Comparison of ENCODE assay signal across 13 cellular contexts in genomic region chr11:35260342-35260985, GRCh38.
DNase-seq lines count a peak whose midpoint lies in the region; ATAC-seq, FAIRE-seq and TF ChIP-seq lines count a peak whose summit lies in the region.
"Had no signal": no experiment of that assay in that cellular context is flagged by ENCODE, and none has a peak within 500 bp of the region (broad histone marks: within the 10 kb centered on the region; RNA-seq: fewer than 3 reads in every experiment).

No MANE protein-coding gene starts in this region.

- intact Hi-C loops in stomach (cut with DNase I; ENCODE audit: low total_unique reads): no loop called here

- POLR2A ChIA-PET in GM10248 (lab: Yijun Ruan, JAX): no interaction called here

- peak; percentile 28 for FAIRE-seq in GM19239 (lab: Jason Lieb, UNC)

- TF ChIP-seq EP300 in stomach (IDR thresholded peaks at IDR 0.05): no peak

- 47 to 63% (median 55%) methylated on average over 10 of the region's 10 CpGs for WGBS in stomach, 5 donors

- no peak for TF ChIP-seq POLR2A in stomach (IDR thresholded peaks at IDR 0.05)

- H3K36me3 ChIP-seq in RWPE2 (ENCODE audit: low read depth) (no peaks in the 10 kb centered on the region), stomach (no peaks in the 10 kb centered on the region)
- H3K36me3 ChIP-seq: HAP-1, Peyer's patch, uterus had no signal

- ATAC-seq in RWPE2 (ENCODE audit: low read depth) (peak; percentile 96), HG03097 (IDR thresholded peaks at IDR 0.05; ENCODE audit: low FRiP score, unreplicated experiment) (no peak)
- ATAC-seq: effector memory CD8-positive, alpha-beta T cell had no signal

- no peak for TF ChIP-seq CTCF in RWPE2 (IDR thresholded peaks at IDR 0.05; ENCODE audit: poor library complexity, severe bottlenecking)
- TF ChIP-seq CTCF in fibroblast of mammary gland (conservative IDR thresholded peaks at IDR 0.05; ENCODE audit: control insufficient read depth, insufficient read depth, low read depth, low read length): no peak
- TF ChIP-seq CTCF in stomach (IDR thresholded peaks at IDR 0.05): no peak
- no peak for TF ChIP-seq CTCF in GM10248 (IDR thresholded peaks at IDR 0.05; ENCODE audit: control extremely low read depth, extremely low read depth, low read depth, missing control alignments)

- peaks cover 8% of the 10 kb centered on the region for H3K4me1 ChIP-seq in RWPE2 (ENCODE audit: insufficient read depth, poor library complexity, severe bottlenecking)
- peaks cover 0 to 6% (median 0%) of the 10 kb centered on the region in 4 donors for H3K4me1 ChIP-seq in stomach
- H3K4me1 ChIP-seq: HAP-1, parathyroid adenoma, uterus had no signal

- CTCF ChIA-PET in GM10248 (lab: Yijun Ruan, JAX): interaction anchor here (0.8 to 1.3 kb wide), 5 partner anchors 14 to 45 kb away, joined by 3 to 5 read pairs (median 3); no protein-coding TSS in a partner anchor

- H3K4me3 ChIP-seq in RWPE2 (ENCODE audit: severe bottlenecking) (no peak overlapping the region), fibroblast of mammary gland (ENCODE audit: control insufficient read depth, low read depth, low read length) (no peak overlapping the region), stomach (no peak overlapping the region)
- H3K4me3 ChIP-seq: HAP-1, Peyer's patch, uterus had no signal

- H3K9me3 ChIP-seq in RWPE2 (ENCODE audit: severe bottlenecking): no peaks in the 10 kb centered on the region
- no peaks in the 10 kb centered on the region for H3K9me3 ChIP-seq in stomach
- H3K9me3 ChIP-seq: HAP-1, Peyer's patch, uterus had no signal

- DNase-seq in GM19239 (ENCODE audit: insufficient read length, low spot score): no peak
- DNase-seq in RWPE2 (ENCODE audit: low spot score): no peak
- DNase-seq in fibroblast of mammary gland (ENCODE audit: low read depth): peak; percentile 91
- no peak for DNase-seq in stomach
- DNase-seq in GM10248 (ENCODE audit: extremely low spot score): no peak
- DNase-seq in Kasumi-1 (lab: John Stamatoyannopoulos, UW): no peak
- DNase-seq: activated effector memory CD4-positive, alpha-beta T cell treated with Interleukin-2 at 50 U/mL for 16 hours; effector memory CD8-positive, alpha-beta T cell; Peyer's patch; uterus had no signal

- no peak overlapping the region for H3K27ac ChIP-seq in RWPE2 (ENCODE audit: poor library complexity, severe bottlenecking)
- peak overlapping the region in 3 of 5 donors; percentile 22 to 49 (median 47) for H3K27ac ChIP-seq in stomach
- H3K27ac ChIP-seq: parathyroid adenoma, Peyer's patch had no signal

- no peaks in the 10 kb centered on the region for H3K27me3 ChIP-seq in RWPE2 (ENCODE audit: insufficient read depth, poor library complexity, severe bottlenecking)
- H3K27me3 ChIP-seq in stomach: no peaks in the 10 kb centered on the region
- H3K27me3 ChIP-seq: Peyer's patch, uterus had no signal
